ENCODE assay signal across 13 cellular contexts in genomic region chr13:102779426-102780159, GRCh38. TPM values are rescaled to one million over a fixed set of nuclear protein-coding genes. Genes with fewer than 3 reads are reported as not detected.
A peak's percentile ranks its signal among the peaks of the same experiment; 100 is the strongest.
DNase-seq lines count a peak whose midpoint lies in the region; ATAC-seq and TF ChIP-seq lines count a peak whose summit lies in the region.
"Had no signal": no experiment of that assay in that cellular context is flagged by ENCODE, and none has a peak within 500 bp of the region (broad histone marks: within the 10 kb centered on the region; RNA-seq: fewer than 3 reads in every experiment).

No MANE protein-coding gene starts in this region.

- TF ChIP-seq CTCF in spleen (IDR thresholded peaks at IDR 0.05 in 8 of 11, conservative IDR thresholded peaks at IDR 0.05 in 3 of 11) (no peak), tibial artery (IDR thresholded peaks at IDR 0.05) (no peak)

- DNase-seq in CMK (ENCODE audit: low read depth) (peak; percentile 83), RPMI7951 (ENCODE audit: low read depth) (peak; percentile 10), activated gamma-delta T cell (lab: John Stamatoyannopoulos, UW) (no peak), spleen (no peak), tibial artery (no peak), NCI-H1417 (lab: John Stamatoyannopoulos, UW) (no peak)
- DNase-seq in central memory CD4-positive, alpha-beta T cell: peak; percentile 57
- DNase-seq: dermis blood vessel endothelial cell, heart right ventricle, naive B cell, NCI-H1105 treated with DMSO at 0.1 percent for 48 hours had no signal

- H3K27ac ChIP-seq in spleen: peak overlapping the region in 4 of 8 donors; percentile 9 to 73 (median 48)
- no peak overlapping the region for H3K27ac ChIP-seq in tibial artery
- H3K27ac ChIP-seq: heart right ventricle, vagina had no signal

- intact Hi-C loops in spleen (cut with DNase I; ENCODE audit: low total_unique reads): loop anchor here (10.0 kb wide), 1 partner anchor 185 kb away; the partner anchor contains the start of gene TPP2
- intact Hi-C loops in tibial artery (cut with DNase I; ENCODE audit: low total_unique reads): no loop called here

- TF ChIP-seq POLR2A in spleen (IDR thresholded peaks at IDR 0.05): no peak

- H3K9me3 ChIP-seq in spleen: peaks cover 0 to 7% (median 0%) of the 10 kb centered on the region in 8 donors
- no peaks in the 10 kb centered on the region for H3K9me3 ChIP-seq in tibial artery
- H3K9me3 ChIP-seq: heart right ventricle, vagina had no signal

- no peaks in the 10 kb centered on the region for H3K36me3 ChIP-seq in spleen
- H3K36me3 ChIP-seq in tibial artery: peaks cover 0 to 3% (median 0%) of the 10 kb centered on the region in 3 donors
- H3K36me3 ChIP-seq: vagina had no signal

- peak; percentile 49 for ATAC-seq in GM21423 (IDR thresholded peaks at IDR 0.05; ENCODE audit: unreplicated experiment)
- ATAC-seq: heart right ventricle had no signal

- H3K4me3 ChIP-seq in spleen (no peak overlapping the region), tibial artery (no peak overlapping the region)
- H3K4me3 ChIP-seq: heart right ventricle, vagina had no signal

- peaks cover 0 to 18% (median 3%) of the 10 kb centered on the region in 6 donors for H3K4me1 ChIP-seq in spleen
- H3K4me1 ChIP-seq in tibial artery: no peaks in the 10 kb centered on the region
- H3K4me1 ChIP-seq: vagina had no signal

- H3K27me3 ChIP-seq in spleen (replicated peaks in 1 of 7) (no peaks in the 10 kb centered on the region), tibial artery (no peaks in the 10 kb centered on the region)
- H3K27me3 ChIP-seq: heart right ventricle, vagina had no signal

- 20 to 39% (median 30%) methylated on average over 5 of the region's 5 CpGs for WGBS in spleen, 5 donors

RNA-seq across cellular contexts. Expression of gene TEX30, which starts 6.0 kb away (rescaled TPM):
- total RNA-seq in RPMI7951 (2014; rRNA removed; shearing (Covaris generic)): 56.6 and 59.6 TPM in 2 replicates
- total RNA-seq in spleen: 10 to 100 TPM in 2 of 7 donors, 1 to 10 TPM in 5; 4.4 to 10.9 (median 5.6) TPM
- 10 to 100 TPM in 2 of 3 donors, 1 to 10 TPM in 1; 9.2 to 11.2 (median 10.7) TPM for polyA plus RNA-seq in spleen

RNA-seq across cellular contexts. Expression of gene POGLUT2, which starts 19.2 kb away (rescaled TPM):
- 19.9 and 22.5 TPM in 2 replicates for total RNA-seq in RPMI7951 (2014; rRNA removed; shearing (Covaris generic))
- 1 to 10 TPM; 2.8 to 5.5 (median 4.5) TPM for total RNA-seq in spleen
- 1 to 10 TPM in 2 of 3 donors, under 1 TPM in 1; 0.89 to 1.7 (median 1.3) TPM for polyA plus RNA-seq in spleen

RNA-seq across cellular contexts. Expression of gene BIVM, which starts 19.3 kb away (rescaled TPM):
- 9.2 and 13.3 TPM in 2 replicates for total RNA-seq in RPMI7951 (2014; rRNA removed; shearing (Covaris generic))
- 10 to 100 TPM in 6 of 7 donors, 1 to 10 TPM in 1; 9.7 to 30.4 (median 18.8) TPM for total RNA-seq in spleen
- 10 to 100 TPM in 1 of 3 donors, 1 to 10 TPM in 2; 6.0 to 10.6 (median 8.4) TPM for polyA plus RNA-seq in spleen

Comparison
In these comparisons a context has a peak if more than half of its experiments do, and no peak if none do; other contexts are left out.
1. DNase-seq: peak in CMK (single experiment), RPMI7951 (single experiment) and central memory CD4-positive, alpha-beta T cell (single experiment); none in activated gamma-delta T cell (single experiment), spleen (single experiment), tibial artery (0 of 2) and NCI-H1417 (0 of 3).